18 cellular contexts compared by ENCODE assay signal in the genomic region with DNA sequence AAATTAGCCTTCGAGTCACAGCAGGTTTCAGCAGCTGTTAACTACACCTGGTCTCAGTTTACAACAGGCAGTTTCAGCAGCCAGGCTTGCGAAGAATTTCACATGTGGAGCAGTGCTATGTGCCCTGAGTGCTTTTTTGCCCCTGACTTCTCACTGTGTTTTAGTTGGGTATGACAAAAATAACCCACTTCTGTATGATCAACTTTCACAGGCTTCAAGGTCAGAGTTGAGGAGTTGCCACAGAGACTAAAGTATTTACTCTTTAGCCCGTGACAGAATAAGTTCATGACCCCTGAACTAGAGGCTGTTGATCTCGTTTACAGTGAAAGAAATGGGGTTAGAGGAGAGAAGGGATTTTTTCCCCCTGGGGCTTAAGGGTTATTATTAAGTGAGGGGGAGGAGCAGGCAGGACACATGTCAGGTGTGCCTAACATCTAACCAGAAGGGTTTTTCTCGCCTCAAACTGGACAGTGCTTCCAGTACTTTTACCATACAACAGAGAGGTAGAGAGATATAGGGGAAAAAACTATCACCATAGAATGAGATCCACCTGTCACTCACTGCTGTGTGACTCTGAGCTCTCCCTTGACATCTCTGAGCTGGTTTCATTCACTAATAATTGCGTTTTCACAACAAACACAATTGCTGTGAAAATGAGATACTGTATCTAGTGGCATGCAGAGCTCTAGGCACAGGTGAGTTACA. TPM values are rescaled to one million over a fixed set of nuclear protein-coding genes. Genes with fewer than 3 reads are reported as not detected.
A peak's percentile ranks its signal among the peaks of the same experiment; 100 is the strongest.
DNase-seq lines count a peak whose midpoint lies in the region; ATAC-seq and TF ChIP-seq lines count a peak whose summit lies in the region.
"Had no signal": no experiment of that assay in that cellular context is flagged by ENCODE, and none has a peak within 500 bp of the region (broad histone marks: within the 10 kb centered on the region; RNA-seq: fewer than 3 reads in every experiment).

No MANE protein-coding gene starts in this region.

- no peak for TF ChIP-seq CTCF in HEK293 (tag by site-specific recombination; IDR thresholded peaks at IDR 0.05)
- TF ChIP-seq CTCF in tibial nerve (IDR thresholded peaks at IDR 0.05), result no peak

- no peaks in the 10 kb centered on the region for H3K9me3 ChIP-seq in HEK293 (ENCODE audit: control insufficient read depth, insufficient read depth, low read depth, low read length)
- H3K9me3 ChIP-seq in tibial nerve, result peaks cover 0 to 42% (median 0%) of the 10 kb centered on the region in 4 donors
- H3K9me3 ChIP-seq: BE2C, gastrocnemius medialis, upper lobe of right lung had no signal

- H3K23ac ChIP-seq in mesendoderm (ENCODE audit: low read length), result no peak overlapping the region

- H4K5ac ChIP-seq in mesendoderm (ENCODE audit: low read length), result no peak overlapping the region

- H3K36me3 ChIP-seq in HEK293 (ENCODE audit: control insufficient read depth in 2 of 2, insufficient read depth in 1 of 2, low read length in 2 of 2), result no peaks in the 10 kb centered on the region
- no peaks in the 10 kb centered on the region for H3K36me3 ChIP-seq in mesendoderm (ENCODE audit: control insufficient read depth, insufficient read depth, low read length)
- H3K36me3 ChIP-seq in tibial nerve, result no peaks in the 10 kb centered on the region
- H3K36me3 ChIP-seq: BE2C, gastrocnemius medialis, ovary, upper lobe of right lung had no signal

- POLR2A ChIA-PET in HEK293 (lab: Yijun Ruan, JAX), result no interaction called here

- CTCF ChIA-PET in HEK293 (lab: Yijun Ruan, JAX), result interaction anchor here (1.4 kb wide), 1 partner anchor 13 kb away, joined by 6 read pairs; no protein-coding TSS in a partner anchor

- H2BK120ac ChIP-seq in mesendoderm (ENCODE audit: low read depth, low read length), result no peak overlapping the region

- H2AK5ac ChIP-seq in mesendoderm (ENCODE audit: low read length), result no peak overlapping the region

- no peak overlapping the region for H4K8ac ChIP-seq in mesendoderm (ENCODE audit: low read depth, low read length)

- no peak for TF ChIP-seq EP300 in tibial nerve (IDR thresholded peaks at IDR 0.05)

- no peaks in the 10 kb centered on the region for H3K79me2 ChIP-seq in mesendoderm (ENCODE audit: control insufficient read depth, insufficient read depth, low read length)

- H3K27ac ChIP-seq in HEK293 (ENCODE audit: extremely low read depth, low read depth, low read length), result no peak overlapping the region
- H3K27ac ChIP-seq in mesendoderm (ENCODE audit: low read depth, low read length), result no peak overlapping the region
- no peak overlapping the region for H3K27ac ChIP-seq in tibial nerve
- H3K27ac ChIP-seq: gastrocnemius medialis, ovary, skin epidermis, upper lobe of right lung had no signal

- ATAC-seq in GM18519 (IDR thresholded peaks at IDR 0.05; ENCODE audit: low FRiP score, unreplicated experiment), result peak; percentile 44
- ATAC-seq: activated CD8-positive, alpha-beta T cell treated with anti-CD3 and anti-CD28 coated beads, Interleukin-2, amount 10 ng/mL, durations not matched to agents 7 days and 5 days; gastrocnemius medialis; upper lobe of right lung had no signal

- H3K79me1 ChIP-seq in mesendoderm (ENCODE audit: low read length), result no peaks in the 10 kb centered on the region

- H2BK15ac ChIP-seq in mesendoderm (replicated peaks; ENCODE audit: low read depth), result no peak overlapping the region

- no peak overlapping the region for H3K4ac ChIP-seq in mesendoderm (ENCODE audit: low read depth, low read length)

- no peak overlapping the region for H3K4me2 ChIP-seq in mesendoderm (ENCODE audit: low read length)

- no peak overlapping the region for H3K9ac ChIP-seq in mesendoderm (ENCODE audit: low read length)

- no peak overlapping the region for H3K18ac ChIP-seq in mesendoderm (ENCODE audit: low read length)

- no peak for TF ChIP-seq POLR2A in tibial nerve (IDR thresholded peaks at IDR 0.05)

- no peak overlapping the region for H2BK5ac ChIP-seq in mesendoderm (ENCODE audit: low read length)

- H3K4me1 ChIP-seq in HEK293 (ENCODE audit: control insufficient read depth, insufficient read depth, low read length) (no peaks in the 10 kb centered on the region), mesendoderm (ENCODE audit: control insufficient read depth, low read depth, low read length) (no peaks in the 10 kb centered on the region), tibial nerve (peaks cover 0 to 7% (median 0%) of the 10 kb centered on the region in 4 donors)
- H3K4me1 ChIP-seq: BE2C, upper lobe of right lung had no signal

- H3K27me3 ChIP-seq in mesendoderm (ENCODE audit: insufficient read depth, low read length, poor library complexity) (peaks cover 17% of the 10 kb centered on the region), tibial nerve (peaks cover 0 to 47% of the 10 kb centered on the region in 2 donors)
- H3K27me3 ChIP-seq: ovary had no signal

- DNase-seq in NAMALWA (ENCODE audit: low spot score) (peak; percentile 37), mesendoderm (peak; percentile 57), tibial nerve (ENCODE audit: low spot score in 2 of 2) (no peak), dedifferentiated amniotic fluid mesenchymal stem cell (ENCODE audit: extremely low spot score) (no peak)
- no peak for DNase-seq in activated CD8-positive, alpha-beta memory T cell treated with anti-CD3 and anti-CD28 coated beads for 24 hours
- DNase-seq: activated CD8-positive, alpha-beta T cell treated with anti-CD3 and anti-CD28 coated beads, Interleukin-2, amount 10 ng/mL, durations not matched to agents 7 days and 5 days; BE2C; DMS 273 treated with DMSO at 0.1 percent for 48 hours; gastrocnemius medialis; immature natural killer cell; IMR-90; NCI-H1105; NCI-H446; ovary; upper lobe of right lung had no signal

- H3K4me3 ChIP-seq in HEK293 (ENCODE audit: low read depth, low read length), result no peak overlapping the region
- H3K4me3 ChIP-seq in mesendoderm (ENCODE audit: low read length), result no peak overlapping the region
- H3K4me3 ChIP-seq in tibial nerve, result no peak overlapping the region
- H3K4me3 ChIP-seq: gastrocnemius medialis, ovary, skin epidermis, upper lobe of right lung had no signal

- no CpG with 5 or more reads among the region's 6 CpGs for WGBS in mesendoderm (ENCODE audit: extremely low coverage, insufficient coverage, low lambda C conversion rate)
- 44 to 49% methylated on average over 6 of the region's 6 CpGs for WGBS in tibial nerve, 2 donors

- no peak overlapping the region for H3K56ac ChIP-seq in mesendoderm (ENCODE audit: low read length)

TF ChIP-seq in HEK293, 187 proteins besides CTCF, POLR2A, EP300 and RAD21:
- TF ChIP-seq ZNF394 (tag by site-specific recombination; IDR thresholded peaks at IDR 0.05; ENCODE audit: borderline replicate concordance) (no peak), ZNF768 (tag by site-specific recombination; IDR thresholded peaks at IDR 0.05) (peak; percentile 18; the same call in 1 of the 2 replicates)

RNA-seq across cellular contexts. Expression of gene TOPBP1, which starts 14.0 kb away (rescaled TPM):
- polyA plus RNA-seq in mesendoderm (2013, experiment 1 of 2), result 32.7 TPM
- 32.9 TPM for polyA plus RNA-seq in mesendoderm (2013, experiment 2 of 2)
- 10 to 100 TPM; 17.0 to 39.3 (median 22.1) TPM for total RNA-seq in tibial nerve

Comparison
In these comparisons a context has a peak if more than half of its experiments do, and no peak if none do; other contexts are left out.
1. DNase-seq: peak in NAMALWA (single experiment) and mesendoderm (single experiment); none in tibial nerve (0 of 2), activated CD8-positive, alpha-beta memory T cell treated with anti-CD3 and anti-CD28 coated beads for 24 hours (single experiment) and dedifferentiated amniotic fluid mesenchymal stem cell (single experiment).